Comparison of ENCODE assay signal across 22 cellular contexts in the genomic region with DNA sequence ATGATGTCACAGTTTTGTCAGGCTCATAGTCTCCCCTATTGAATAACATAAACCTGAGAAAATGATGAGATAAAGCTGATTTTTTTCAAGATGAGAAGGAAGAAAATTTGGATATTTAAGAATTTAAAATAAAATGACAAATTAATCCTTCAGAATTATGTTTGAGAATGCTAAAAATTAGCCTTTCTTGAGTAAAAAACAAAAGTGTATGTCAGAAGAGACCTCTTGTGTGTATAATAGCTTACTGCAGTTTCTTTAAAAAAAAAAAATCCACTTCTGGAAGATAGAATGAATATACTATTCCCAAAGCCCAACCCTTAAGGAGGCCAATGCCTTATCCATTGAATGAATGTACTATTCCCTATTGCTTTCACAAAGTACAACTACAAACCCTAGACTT.
DNase-seq lines count a peak whose midpoint lies in the region; ATAC-seq and TF ChIP-seq lines count a peak whose summit lies in the region.
"Had no signal": no experiment of that assay in that cellular context is flagged by ENCODE, and none has a peak within 500 bp of the region (broad histone marks: within the 10 kb centered on the region; RNA-seq: fewer than 3 reads in every experiment).

No MANE protein-coding gene starts in this region.

- H4K5ac ChIP-seq in IMR-90 (ENCODE audit: low read depth, low read length), result no peak overlapping the region

- TF ChIP-seq POLR2A in IMR-90 (IDR thresholded peaks at IDR 0.05; ENCODE audit: low read depth, low read length), result no peak

- H3K14ac ChIP-seq in IMR-90 (replicated peaks; ENCODE audit: low read depth, low read length), result no peak overlapping the region

- no peak overlapping the region for H3K4ac ChIP-seq in IMR-90 (ENCODE audit: low read depth, low read length)

- in situ Hi-C loops in IMR-90 (cut with MboI; ENCODE audit: low sequenced_read_pairs), result no loop called here

- no peak overlapping the region for H4K8ac ChIP-seq in IMR-90 (ENCODE audit: low read depth in 2 of 2, low read length in 2 of 2)

- dilution Hi-C loops in IMR-90 (cut with HindIII; ENCODE audit: low sequenced_read_pairs, unreplicated experiment), result no loop called here

- no peak overlapping the region for H2AK5ac ChIP-seq in IMR-90 (ENCODE audit: low read depth, low read length)

- no peaks in the 10 kb centered on the region for H3K9me2 ChIP-seq in hepatocyte (replicated peaks; ENCODE audit: insufficient read depth)

- H3K27ac ChIP-seq in IMR-90 (ENCODE audit: insufficient read depth, low read length) (no peak overlapping the region), hepatocyte (no peak overlapping the region), tibial artery (no peak overlapping the region)
- H3K27ac ChIP-seq: breast epithelium, skin epidermis, upper lobe of left lung had no signal

- H3K36me3 ChIP-seq in BJ (ENCODE audit: control insufficient read depth, insufficient read depth, low read length) (no peaks in the 10 kb centered on the region), IMR-90 (ENCODE audit: control insufficient read depth, insufficient read depth, low read length) (no peaks in the 10 kb centered on the region), hepatocyte (replicated peaks; ENCODE audit: insufficient read depth, low read depth) (no peaks in the 10 kb centered on the region), tibial artery (no peaks in the 10 kb centered on the region)
- H3K36me3 ChIP-seq: breast epithelium, upper lobe of left lung had no signal

- CTCF ChIA-PET in BJ (lab: Yijun Ruan, JAX), result interaction anchor here (1.1 to 1.8 kb wide), 2 partner anchors 9 to 24 kb away, joined by 3 to 6 read pairs; no protein-coding TSS in a partner anchor
- CTCF ChIA-PET in IMR-90 (lab: Yijun Ruan, JAX), result interaction anchor here (0.7 to 0.8 kb wide), 2 partner anchors 49 to 878 kb away, joined by 3 to 5 read pairs; no protein-coding TSS in a partner anchor

- no peaks in the 10 kb centered on the region for H3K9me1 ChIP-seq in IMR-90 (ENCODE audit: insufficient read depth, low read length)

- 0 out of 2 replicates have a peak overlapping the region, but pooled peaks have one; percentile 26 for H2BK20ac ChIP-seq in IMR-90 (ENCODE audit: low read depth, low read length)

- H3K56ac ChIP-seq in IMR-90 (ENCODE audit: extremely low read depth, insufficient read depth, low read length), result no peak overlapping the region

- H3K4me3 ChIP-seq in BJ (ENCODE audit: low read depth, low read length) (no peak overlapping the region), IMR-90 (ENCODE audit: insufficient read depth, low read depth, low read length) (no peak overlapping the region), cardiac fibroblast (replicated peaks in 1 of 2; ENCODE audit: low read depth in 2 of 2, low read length in 2 of 2) (no peak overlapping the region), hepatocyte (no peak overlapping the region), tibial artery (no peak overlapping the region)
- H3K4me3 ChIP-seq: breast epithelium, skin epidermis, upper lobe of left lung had no signal

- H3K27me3 ChIP-seq in BJ (ENCODE audit: control insufficient read depth, insufficient read depth, low read length), result no peaks in the 10 kb centered on the region
- H3K27me3 ChIP-seq in IMR-90 (ENCODE audit: control insufficient read depth, insufficient read depth, low read length), result no peaks in the 10 kb centered on the region
- H3K27me3 ChIP-seq in hepatocyte, result no peaks in the 10 kb centered on the region
- H3K27me3 ChIP-seq in tibial artery, result no peaks in the 10 kb centered on the region
- H3K27me3 ChIP-seq: breast epithelium, upper lobe of left lung had no signal

- no peaks in the 10 kb centered on the region for H4K20me1 ChIP-seq in IMR-90 (ENCODE audit: insufficient read depth, low read length)
- H4K20me1 ChIP-seq in hepatocyte (ENCODE audit: insufficient read depth, poor library complexity, severe bottlenecking), result no peaks in the 10 kb centered on the region

- H3K18ac ChIP-seq in IMR-90 (ENCODE audit: low read depth, low read length), result no peak overlapping the region

- no peak overlapping the region for H3K4me2 ChIP-seq in IMR-90 (ENCODE audit: low read depth, low read length)
- no peak overlapping the region for H3K4me2 ChIP-seq in hepatocyte

- peak; percentile 40 for TF ChIP-seq RAD21 in IMR-90 (IDR thresholded peaks at IDR 0.05; ENCODE audit: low read length)

- H3K9me3 ChIP-seq in IMR-90 (ENCODE audit: control insufficient read depth, insufficient read depth, low read length) (no peaks in the 10 kb centered on the region), hepatocyte (ENCODE audit: low read depth) (no peaks in the 10 kb centered on the region), tibial artery (no peaks in the 10 kb centered on the region)
- H3K9me3 ChIP-seq: upper lobe of left lung had no signal

- ATAC-seq in IMR-90 (ENCODE audit: low read depth) (peak; percentile 24; the same call in 1 of the 2 replicates), GM19023 (IDR thresholded peaks at IDR 0.05; ENCODE audit: unreplicated experiment) (no peak)
- ATAC-seq: activated CD4-positive, alpha-beta T cell treated with anti-CD3 and anti-CD28 coated beads for 36 hours; activated T-helper 17 cell treated with anti-CD3 and anti-CD28 coated beads, Interleukin-2, amount 50 U/mL, for 72 hours; naive thymus-derived CD4-positive, alpha-beta T cell; stimulated activated naive CD8-positive, alpha-beta T cell treated with anti-CD3 and anti-CD28 coated beads, Interleukin-15, amount 100 ng/mL, for 72 hours had no signal

- no peaks in the 10 kb centered on the region for H3K79me2 ChIP-seq in hepatocyte

- H3K4me1 ChIP-seq in IMR-90 (ENCODE audit: control insufficient read depth, insufficient read depth, low read length), result no peaks in the 10 kb centered on the region
- no peaks in the 10 kb centered on the region for H3K4me1 ChIP-seq in hepatocyte (ENCODE audit: insufficient read depth)
- peaks cover 0 to 6% (median 0%) of the 10 kb centered on the region in 4 donors for H3K4me1 ChIP-seq in tibial artery
- H3K4me1 ChIP-seq: breast epithelium had no signal

- no peak overlapping the region for H2BK15ac ChIP-seq in IMR-90 (ENCODE audit: low read depth, low read length)

- no peak overlapping the region for H2AK9ac ChIP-seq in IMR-90 (replicated peaks; ENCODE audit: low read depth, low read length, poor library complexity)

- no peak overlapping the region for H2BK5ac ChIP-seq in IMR-90 (ENCODE audit: low read depth, low read length, poor library complexity, severe bottlenecking)

- BruUV-seq in IMR-90 (replicated peaks; lab: Mats Ljungman, UMichigan), result no TSS peak

- no peak overlapping the region for H2AFZ ChIP-seq in IMR-90 (replicated peaks; ENCODE audit: low read length, poor library complexity)
- no peak overlapping the region for H2AFZ ChIP-seq in hepatocyte

- DNase-seq in BJ (ENCODE audit: low read depth) (no peak), IMR-90 (no peak), cardiac fibroblast (ENCODE audit: low read depth in 2 of 2) (peak; percentile 19 to 27), hepatocyte (ENCODE audit: low spot score) (no peak), DMS153 (lab: John Stamatoyannopoulos, UW) (no peak), tibial artery (no peak), GM19238 (ENCODE audit: insufficient read length, low spot score) (no peak)
- DNase-seq: activated CD4-positive, alpha-beta T cell treated with anti-CD3 and anti-CD28 coated beads for 36 hours; C1 segment of cervical spinal cord; erythroblast; GDM1; head of caudate nucleus; mesenchymal stem cell; naive thymus-derived CD4-positive, alpha-beta T cell; NCI-H146; posterior cingulate gyrus; stimulated activated naive CD8-positive, alpha-beta T cell treated with anti-CD3 and anti-CD28 coated beads, Interleukin-15, amount 100 ng/mL, for 72 hours; upper lobe of left lung had no signal

- H2BK120ac ChIP-seq in IMR-90 (ENCODE audit: low read depth, low read length), result no peak overlapping the region

- intact Hi-C loops in IMR-90 (cut with micrococcal nuclease), result no loop called here
- intact Hi-C loops in tibial artery (cut with DNase I; ENCODE audit: low total_unique reads), result no loop called here

- no peak overlapping the region for H3K23ac ChIP-seq in IMR-90 (ENCODE audit: low read depth, low read length)

- H3K79me1 ChIP-seq in IMR-90 (ENCODE audit: low read depth in 1 of 2, low read length in 2 of 2), result no peaks in the 10 kb centered on the region

- TF ChIP-seq CTCF in BJ (IDR thresholded peaks at IDR 0.05; ENCODE audit: insufficient read depth, low read depth, low read length), result peak; percentile 15; the same call in 1 of the 2 replicates
- peak; percentile 45 for TF ChIP-seq CTCF in IMR-90 (conservative IDR thresholded peaks at IDR 0.05; ENCODE audit: low read depth, low read length)
- TF ChIP-seq CTCF in cardiac fibroblast (IDR thresholded peaks at IDR 0.05; ENCODE audit: low read depth, low read length), result no peak
- peak; percentile 29 for TF ChIP-seq CTCF in hepatocyte (IDR thresholded peaks at IDR 0.05; ENCODE audit: poor library complexity)
- TF ChIP-seq CTCF in tibial artery (IDR thresholded peaks at IDR 0.05), result peak in 1 of 2 experiments; percentile 15

- no peak overlapping the region for H3K9ac ChIP-seq in IMR-90 (ENCODE audit: low read depth, low read length)

- POLR2A ChIA-PET in BJ (lab: Charles Lee) (no interaction called here), IMR-90 (lab: Charles Lee; ENCODE audit: unreplicated experiment) (interaction anchor here (0.6 kb wide), 1 partner anchor 154 kb away, joined by 4 read pairs; no protein-coding TSS in a partner anchor)

- H4K91ac ChIP-seq in IMR-90 (ENCODE audit: insufficient read depth, low read depth, low read length), result no peak overlapping the region

TF ChIP-seq in IMR-90, 13 proteins besides CTCF, POLR2A, EP300 and RAD21:
- no peak for TF ChIP-seq FOS (IDR thresholded peaks at IDR 0.05; ENCODE audit: low read depth, low read length)
- no peak for TF ChIP-seq RFX5 (IDR thresholded peaks at IDR 0.05; ENCODE audit: low read depth, low read length)
- peak; percentile 34; the same call in 1 of the 2 replicates for TF ChIP-seq SMC3 (IDR thresholded peaks at IDR 0.05; ENCODE audit: low read depth, low read length)

Comparison
In these comparisons a context has a peak if more than half of its experiments do, and no peak if none do; other contexts are left out.
1. DNase-seq: peak in cardiac fibroblast (2 of 2); none in BJ (single experiment), IMR-90 (single experiment), hepatocyte (single experiment), DMS153 (single experiment), tibial artery (0 of 2) and GM19238 (single experiment).